In genomic region chr13:101709952-101710351, GRCh38 we compare ENCODE assay signal across 22 cellular contexts.
"Had no signal": no experiment of that assay in that cellular context is flagged by ENCODE, and none has a peak within 500 bp of the region (broad histone marks: within the 10 kb centered on the region; RNA-seq: fewer than 3 reads in every experiment).

No MANE protein-coding gene starts in this region.

- H3K27me3 ChIP-seq: heart left ventricle, left lung, sigmoid colon, stomach, vagina had no signal

- H3K4me1 Mint-ChIP-seq: activated B cell treated with CpG ODN at 0.5 μM for 24 hours, brain, nephron had no signal

- H3K9me3 ChIP-seq: heart left ventricle, left lung, sigmoid colon, stomach, vagina had no signal

- H3K9me3 Mint-ChIP-seq: activated B cell treated with CpG ODN at 0.5 μM for 24 hours; activated CD4-positive, alpha-beta memory T cell treated with anti-CD3 and anti-CD28 coated beads for 36 hours; activated naive CD8-positive, alpha-beta T cell treated with anti-CD3 and anti-CD28 coated beads, Interleukin-2, amount 10 ng/mL, durations not matched to agents 7 days and 5 days; endodermal cell; nephron; stimulated activated effector memory CD8-positive, alpha-beta T cell treated with anti-CD3 and anti-CD28 coated beads, Interleukin-12 subunit alpha, Interleukin-12 subunit beta, amount 100 ng/mL, for 72 hours had no signal

- H3K36me3 Mint-ChIP-seq: activated CD4-positive, alpha-beta memory T cell treated with anti-CD3 and anti-CD28 coated beads for 36 hours; activated naive CD8-positive, alpha-beta T cell treated with anti-CD3 and anti-CD28 coated beads, Interleukin-2, amount 10 ng/mL, durations not matched to agents 7 days and 5 days; brain; stimulated activated effector memory CD8-positive, alpha-beta T cell treated with anti-CD3 and anti-CD28 coated beads, Interleukin-12 subunit alpha, Interleukin-12 subunit beta, amount 100 ng/mL, for 72 hours had no signal

- H3K4me1 ChIP-seq: sigmoid colon, stomach, vagina had no signal

- H3K27me3 Mint-ChIP-seq: activated B cell treated with CpG ODN at 0.5 μM for 24 hours had no signal

- H3K4me3 ChIP-seq: heart left ventricle, left lung, sigmoid colon, stomach, vagina had no signal

- H3K27ac ChIP-seq: heart left ventricle, left lung, sigmoid colon, stomach, vagina had no signal

- DNase-seq: activated B cell treated with CpG ODN at 0.5 μM for 24 hours; activated CD4-positive, alpha-beta memory T cell treated with anti-CD3 and anti-CD28 coated beads for 36 hours; activated CD4-positive, alpha-beta T cell treated with anti-CD3 and anti-CD28 coated beads for 4 hours; activated naive CD4-positive, alpha-beta T cell; activated naive CD8-positive, alpha-beta T cell treated with anti-CD3 and anti-CD28 coated beads, Interleukin-2, amount 10 ng/mL, durations not matched to agents 7 days and 5 days; anterior cingulate cortex; caudate nucleus; endodermal cell; foreskin melanocyte; heart left ventricle; kidney; left lung; mammary epithelial cell; midbrain; sigmoid colon; stimulated activated CD4-positive, alpha-beta T cell treated with anti-CD3 and anti-CD28 coated beads, Interleukin-4, amount 100 ng/mL, for 24 hours; stomach; trophoblast cell had no signal

- ATAC-seq: heart left ventricle; left lung; stimulated activated effector memory CD8-positive, alpha-beta T cell treated with anti-CD3 and anti-CD28 coated beads, Interleukin-12 subunit alpha, Interleukin-12 subunit beta, amount 100 ng/mL, for 72 hours had no signal

- H3K27ac Mint-ChIP-seq: activated B cell treated with CpG ODN at 0.5 μM for 24 hours; activated CD4-positive, alpha-beta memory T cell treated with anti-CD3 and anti-CD28 coated beads for 36 hours; activated naive CD8-positive, alpha-beta T cell treated with anti-CD3 and anti-CD28 coated beads, Interleukin-2, amount 10 ng/mL, durations not matched to agents 7 days and 5 days; brain; endodermal cell; nephron; stimulated activated effector memory CD8-positive, alpha-beta T cell treated with anti-CD3 and anti-CD28 coated beads, Interleukin-12 subunit alpha, Interleukin-12 subunit beta, amount 100 ng/mL, for 72 hours had no signal

- H3K36me3 ChIP-seq: heart left ventricle, left lung, sigmoid colon, stomach, vagina had no signal

- H3K4me3 Mint-ChIP-seq: activated B cell treated with CpG ODN at 0.5 μM for 24 hours; activated CD4-positive, alpha-beta memory T cell treated with anti-CD3 and anti-CD28 coated beads for 36 hours; activated naive CD8-positive, alpha-beta T cell treated with anti-CD3 and anti-CD28 coated beads, Interleukin-2, amount 10 ng/mL, durations not matched to agents 7 days and 5 days; brain; endodermal cell; nephron; stimulated activated effector memory CD8-positive, alpha-beta T cell treated with anti-CD3 and anti-CD28 coated beads, Interleukin-12 subunit alpha, Interleukin-12 subunit beta, amount 100 ng/mL, for 72 hours had no signal
